ENCODE assay signal across 14 cellular contexts in the genomic region with DNA sequence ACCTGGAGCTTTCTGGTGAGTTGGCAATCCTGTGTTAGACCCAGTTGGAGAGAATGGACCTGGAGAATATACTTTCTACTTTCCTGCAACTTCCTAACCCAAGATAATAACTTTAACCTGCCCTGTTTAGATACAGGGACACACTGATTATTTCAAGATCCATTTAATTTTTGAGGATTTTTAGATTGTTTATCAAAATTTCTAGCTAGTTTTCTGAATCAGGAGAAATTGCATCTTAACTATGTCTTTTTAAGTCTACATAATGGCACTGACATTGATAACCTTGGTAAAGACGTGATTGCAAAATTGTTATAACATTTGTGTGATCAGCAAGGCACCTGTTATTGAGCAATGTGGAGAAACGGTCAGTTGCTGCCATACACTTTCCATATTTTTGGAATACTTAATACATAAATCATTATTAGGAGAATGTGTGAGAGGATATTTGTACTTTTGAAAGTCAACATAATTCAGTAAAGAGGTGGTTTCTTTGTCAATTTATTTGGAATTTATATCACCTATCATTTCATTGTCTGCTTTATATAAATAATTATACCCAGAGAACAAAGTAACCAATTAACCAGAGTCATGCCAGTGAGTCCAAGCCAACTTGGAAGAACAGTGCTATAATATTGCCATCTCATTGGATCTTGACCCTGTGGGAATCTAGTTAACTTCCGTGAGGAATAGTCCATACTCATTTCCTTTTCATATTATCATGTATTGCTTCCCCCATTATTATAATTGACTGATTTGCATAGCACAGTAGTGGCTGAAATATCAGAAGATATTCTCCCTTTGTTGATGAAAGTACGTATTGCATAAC. TPM values are rescaled to one million over a fixed set of nuclear protein-coding genes. Genes with fewer than 3 reads are reported as not detected.
DNase-seq lines count a peak whose midpoint lies in the region; ATAC-seq, FAIRE-seq and TF ChIP-seq lines count a peak whose summit lies in the region.
"Had no signal": no experiment of that assay in that cellular context is flagged by ENCODE, and none has a peak within 500 bp of the region (broad histone marks: within the 10 kb centered on the region; RNA-seq: fewer than 3 reads in every experiment).

No MANE protein-coding gene starts in this region.

- H3K27ac Mint-ChIP-seq in type B pancreatic cell, result peak overlapping the region; percentile 2
- H3K27ac Mint-ChIP-seq: activated naive CD8-positive, alpha-beta T cell treated with anti-CD3 and anti-CD28 coated beads, Interleukin-2, amount 50 U/mL, for 24 hours; H9 had no signal

- H3K27me3 Mint-ChIP-seq in type B pancreatic cell, result no peaks in the 10 kb centered on the region
- H3K27me3 Mint-ChIP-seq: activated naive CD8-positive, alpha-beta T cell treated with anti-CD3 and anti-CD28 coated beads, Interleukin-2, amount 50 U/mL, for 24 hours; CD8-positive, alpha-beta memory T cell; naive B cell had no signal

- H3K27me3 ChIP-seq in left ventricle myocardium inferior (ENCODE audit: low read depth) (no peaks in the 10 kb centered on the region), heart right ventricle (no peaks in the 10 kb centered on the region), HepG2 (ENCODE audit: control insufficient read depth in 1 of 2, insufficient read depth in 2 of 2, low read length in 2 of 2) (no peaks in the 10 kb centered on the region)
- H3K27me3 ChIP-seq: cardiac muscle cell had no signal

- BruUV-seq in HepG2 (replicated peaks; lab: Mats Ljungman, UMichigan), result no TSS peak

- no peaks in the 10 kb centered on the region for H3K9me3 Mint-ChIP-seq in type B pancreatic cell
- H3K9me3 Mint-ChIP-seq: activated naive CD8-positive, alpha-beta T cell treated with anti-CD3 and anti-CD28 coated beads, Interleukin-2, amount 50 U/mL, for 24 hours; CD8-positive, alpha-beta memory T cell; H9; naive B cell had no signal

- TF ChIP-seq EP300 in HepG2 (IDR thresholded peaks at IDR 0.05; ENCODE audit: low read depth in 2 of 2, low read length in 2 of 2) (no peak), HepG2 (CRISPR knock-in tag; IDR thresholded peaks at IDR 0.05; ENCODE audit: borderline replicate concordance) (no peak)

- TF ChIP-seq RAD21 in HepG2 (CRISPR knock-in tag; IDR thresholded peaks at IDR 0.05), result no peak

- TF ChIP-seq CTCF in left ventricle myocardium inferior (IDR thresholded peaks at IDR 0.05; ENCODE audit: borderline replicate concordance) (peak; percentile 1), heart right ventricle (IDR thresholded peaks at IDR 0.05) (peak in 1 of 9 donors; percentile 1), VCaP (conservative IDR thresholded peaks at IDR 0.05) (peak; percentile 66), HepG2 (CRISPR knock-in tag; IDR thresholded peaks at IDR 0.05) (no peak), type B pancreatic cell (conservative IDR thresholded peaks at IDR 0.05) (peak; percentile 47)

- FAIRE-seq in HepG2 (lab: Jason Lieb, UNC), result no peak

- H3K9ac ChIP-seq in HepG2 (ENCODE audit: insufficient read depth, low read depth, low read length), result no peak overlapping the region

- H3K9me3 ChIP-seq in left ventricle myocardium inferior (replicated peaks), result no peaks in the 10 kb centered on the region
- H3K9me3 ChIP-seq in heart right ventricle, result no peaks in the 10 kb centered on the region
- H3K9me3 ChIP-seq in HepG2 (ENCODE audit: low read length), result no peaks in the 10 kb centered on the region

- no peak for TF ChIP-seq POLR2A in HepG2 (IDR thresholded peaks at IDR 0.05; ENCODE audit: insufficient read depth in 1 of 2, low read depth in 2 of 2, low read length in 2 of 2)

- intact Hi-C loops in left ventricle myocardium inferior (cut with micrococcal nuclease), result no loop called here
- intact Hi-C loops in heart right ventricle (cut with DNase I), result loop anchor here in 9 of 10 donors (1.0 to 10.0 kb wide), 13 partner anchors 42 to 233 kb away; partner anchors contain the start of genes HCFC2 (in 3 of the 9), GLT8D2 (in 1 of the 9), HSP90B1 (in 1 of the 9) and TDG (in 1 of the 9)
- intact Hi-C loops in HepG2 (cut with micrococcal nuclease; ENCODE audit: unreplicated experiment), result loop anchor here (1.0 kb wide), 2 partner anchors 52 to 225 kb away; no protein-coding TSS in a partner anchor

- no peak overlapping the region for H3K27ac ChIP-seq in left ventricle myocardium inferior (replicated peaks)
- no peak overlapping the region for H3K27ac ChIP-seq in heart right ventricle
- H3K27ac ChIP-seq in VCaP, result no peak overlapping the region
- H3K27ac ChIP-seq in HepG2 (ENCODE audit: extremely low read length, insufficient read depth, low read length), result no peak overlapping the region
- H3K27ac ChIP-seq: cardiac muscle cell had no signal

- H3K36me3 ChIP-seq in left ventricle myocardium inferior (peaks cover 13% of the 10 kb centered on the region), heart right ventricle (peaks cover 0 to 48% (median 7%) of the 10 kb centered on the region in 9 donors), HepG2 (replicated peaks in 1 of 2; ENCODE audit: control insufficient read depth in 1 of 2, insufficient read depth in 2 of 2, low read length in 2 of 2) (no peaks in the 10 kb centered on the region)
- H3K36me3 ChIP-seq: cardiac muscle cell had no signal

- H4K20me1 ChIP-seq in HepG2 (ENCODE audit: insufficient read depth, low read length), result no peaks in the 10 kb centered on the region

- DNase-seq in left ventricle myocardium inferior (no peak), heart right ventricle (no peak), HepG2 (ENCODE audit: low spot score) (no peak), type B pancreatic cell (ENCODE audit: extremely low spot score, unreplicated experiment) (no peak)
- DNase-seq in activated CD4-positive, alpha-beta T cell treated with anti-CD3 and anti-CD28 coated beads, Interleukin-2, amount 50 U/mL, for 4 hours, result no peak
- DNase-seq in activated CD8-positive, alpha-beta memory T cell treated with anti-CD3 and anti-CD28 coated beads, Interleukin-2, amount 50 U/mL, for 48 hours, result no peak

- H3K4me3 ChIP-seq in left ventricle myocardium inferior (no peak overlapping the region), heart right ventricle (no peak overlapping the region), HepG2 (replicated peaks in 1 of 3; ENCODE audit: insufficient read depth in 1 of 3, low read depth in 2 of 3, low read length in 3 of 3) (no peak overlapping the region)
- H3K4me3 ChIP-seq: cardiac muscle cell, lung had no signal

- H3K4me2 ChIP-seq in HepG2 (ENCODE audit: low read depth, low read length), result no peak overlapping the region

- H3K36me3 Mint-ChIP-seq in type B pancreatic cell, result no peaks in the 10 kb centered on the region

- peaks cover 23% of the 10 kb centered on the region for H3K4me1 ChIP-seq in left ventricle myocardium inferior
- H3K4me1 ChIP-seq in heart right ventricle, result peaks cover 0 to 19% (median 10%) of the 10 kb centered on the region in 9 donors
- peaks cover 6% of the 10 kb centered on the region for H3K4me1 ChIP-seq in HepG2 (ENCODE audit: insufficient read depth, low read length)

- in situ Hi-C loops in HepG2 (cut with HindIII; ENCODE audit: extremely low pct_ligation_motif_present, low pct_unique_long_range_greater_than_20kb), result loop anchor here (5.0 kb wide), 2 partner anchors 52 to 227 kb away; no protein-coding TSS in a partner anchor

- H3K4me1 Mint-ChIP-seq in type B pancreatic cell (ENCODE audit: unreplicated experiment), result peaks cover 10% of the 10 kb centered on the region

- POLR2A ChIA-PET in HepG2 (lab: Yijun Ruan, JAX), result interaction anchor here (0.7 to 1.4 kb wide), 2 partner anchors 29 to 180 kb away, joined by 3 read pairs; partner anchors contain the start of genes HSP90B1 and NFYB

- H3K79me2 ChIP-seq in HepG2 (ENCODE audit: insufficient read depth, low read length), result no peaks in the 10 kb centered on the region

- CTCF ChIA-PET in HepG2 (lab: Yijun Ruan, JAX; ENCODE audit: low intra/inter-chr PET ratio, low total read pairs), result interaction anchor here (0.6 to 2.4 kb wide), 4 partner anchors 50 to 231 kb away, joined by 3 to 37 read pairs (median 4); no protein-coding TSS in a partner anchor

- H3K4me3 Mint-ChIP-seq in type B pancreatic cell, result no peak overlapping the region
- H3K4me3 Mint-ChIP-seq: activated naive CD8-positive, alpha-beta T cell treated with anti-CD3 and anti-CD28 coated beads, Interleukin-2, amount 50 U/mL, for 24 hours; H9 had no signal

- 74 to 89% methylated on average over 4 of the region's 4 CpGs for WGBS in heart right ventricle, 2 donors
- 87% methylated on average over 4 of the region's 4 CpGs for WGBS in HepG2 (ENCODE audit: low lambda C conversion rate)

- ATAC-seq in heart right ventricle (no peak), HepG2 (no peak), HG03442 (IDR thresholded peaks at IDR 0.05; ENCODE audit: unreplicated experiment) (no peak)

- no peak overlapping the region for H2AFZ ChIP-seq in HepG2 (ENCODE audit: low read length)

RNA-seq across cellular contexts. Expression of gene NFYB, which starts 28.4 kb away (rescaled TPM):
- total RNA-seq in left ventricle myocardium inferior (34.5 TPM), heart right ventricle (10 to 100 TPM; 16.1 to 53.9 (median 23.6) TPM), HepG2 (2016; rRNA removed; fragmentation: Illumina TruSeq; extraction: Trizol) (36.6 and 48.7 TPM in 2 replicates), type B pancreatic cell (ENCODE audit: low replicate concordance) (23.0 and 36.4 TPM in 2 replicates)
- polyA plus RNA-seq in heart right ventricle (10 to 100 TPM; 24.4 to 34.1 TPM), HepG2 (2011; rRNA removed) (14.8 and 18.7 TPM in 2 replicates)
- 10.0 and 13.7 TPM in 2 replicates for total RNA-seq in HepG2 (2016; cell fraction: cytosol; rRNA removed; fragmentation: Illumina TruSeq; extraction: Trizol; ENCODE audit: low read depth)
- total RNA-seq in HepG2 (2016; cell fraction: insoluble cytoplasmic fraction; rRNA removed; fragmentation: Illumina TruSeq; extraction: Trizol), result 34.1 and 41.3 TPM in 2 replicates
- 21.8 and 31.3 TPM in 2 replicates for total RNA-seq in HepG2 (2016; cell fraction: membrane; rRNA removed; fragmentation: Illumina TruSeq; extraction: Trizol)
- 20.5 and 30.8 TPM in 2 replicates for total RNA-seq in HepG2 (2016; cell fraction: nucleus; rRNA removed; fragmentation: Illumina TruSeq; extraction: Trizol)
- polyA plus RNA-seq in HepG2 (2011; cell fraction: cytosol; rRNA removed), result 9.0 and 11.9 TPM in 2 replicates
- 6.8 and 7.0 TPM in 2 replicates for polyA plus RNA-seq in HepG2 (2011; cell fraction: nucleus; rRNA removed)
- 18.9 and 27.0 TPM in 2 replicates for polyA plus RNA-seq in HepG2 (2012)
- polyA plus RNA-seq in HepG2 (2016; cell fraction: cytosol; fragmentation: Illumina TruSeq; extraction: Trizol; ENCODE audit: low read depth), result 11.4 and 14.2 TPM in 2 replicates
- polyA plus RNA-seq in HepG2 (2016; cell fraction: insoluble cytoplasmic fraction; fragmentation: Illumina TruSeq; extraction: Trizol; ENCODE audit: low read depth), result 40.7 and 42.4 TPM in 2 replicates
- polyA plus RNA-seq in HepG2 (2016; cell fraction: membrane; fragmentation: Illumina TruSeq; extraction: Trizol; ENCODE audit: low read depth), result 19.1 and 20.4 TPM in 2 replicates
- polyA plus RNA-seq in HepG2 (2016; cell fraction: nucleus; fragmentation: Illumina TruSeq; extraction: Trizol; ENCODE audit: insufficient read depth, low read depth), result 41.5 and 42.3 TPM in 2 replicates
- polyA minus RNA-seq in HepG2 (2011; rRNA and poly(A)+ RNA removed; ENCODE audit: low replicate concordance), result 3.3 and 6.3 TPM in 2 replicates
- 7.6 and 8.4 TPM in 2 replicates for polyA minus RNA-seq in HepG2 (2011; cell fraction: cytosol; rRNA and poly(A)+ RNA removed)
- 12.0 and 13.3 TPM in 2 replicates for polyA minus RNA-seq in HepG2 (2011; cell fraction: nucleus; rRNA and poly(A)+ RNA removed)

RNA-seq across cellular contexts. Expression of gene HCFC2, which starts 45.3 kb away (rescaled TPM):
- 9.2 TPM for total RNA-seq in left ventricle myocardium inferior
- 10 to 100 TPM in 9 of 10 donors, 1 to 10 TPM in 1; 8.6 to 13.6 (median 11.3) TPM for total RNA-seq in heart right ventricle
- polyA plus RNA-seq in heart right ventricle, result 10 to 100 TPM in 1 of 2 donors, 1 to 10 TPM in 1; 5.1 to 10.2 TPM
- total RNA-seq in HepG2 (2016; rRNA removed; fragmentation: Illumina TruSeq; extraction: Trizol), result 4.9 and 5.6 TPM in 2 replicates
- total RNA-seq in HepG2 (2016; cell fraction: cytosol; rRNA removed; fragmentation: Illumina TruSeq; extraction: Trizol; ENCODE audit: low read depth), result 0.62 and 1.8 TPM in 2 replicates
- total RNA-seq in HepG2 (2016; cell fraction: insoluble cytoplasmic fraction; rRNA removed; fragmentation: Illumina TruSeq; extraction: Trizol), result 3.7 and 5.8 TPM in 2 replicates
- total RNA-seq in HepG2 (2016; cell fraction: membrane; rRNA removed; fragmentation: Illumina TruSeq; extraction: Trizol), result 1.8 and 3.4 TPM in 2 replicates
- 6.0 and 8.5 TPM in 2 replicates for total RNA-seq in HepG2 (2016; cell fraction: nucleus; rRNA removed; fragmentation: Illumina TruSeq; extraction: Trizol)
- polyA plus RNA-seq in HepG2 (2011; rRNA removed), result 3.4 and 3.7 TPM in 2 replicates
- polyA plus RNA-seq in HepG2 (2011; cell fraction: cytosol; rRNA removed), result 1.1 and 1.8 TPM in 2 replicates
- 3.0 and 5.5 TPM in 2 replicates for polyA plus RNA-seq in HepG2 (2011; cell fraction: nucleus; rRNA removed)
- 3.3 and 3.4 TPM in 2 replicates for polyA plus RNA-seq in HepG2 (2012)
- polyA plus RNA-seq in HepG2 (2016; cell fraction: cytosol; fragmentation: Illumina TruSeq; extraction: Trizol; ENCODE audit: low read depth), result 0.31 and 0.52 TPM in 2 replicates
- polyA plus RNA-seq in HepG2 (2016; cell fraction: insoluble cytoplasmic fraction; fragmentation: Illumina TruSeq; extraction: Trizol; ENCODE audit: low read depth), result 3.2 and 3.3 TPM in 2 replicates
- polyA plus RNA-seq in HepG2 (2016; cell fraction: membrane; fragmentation: Illumina TruSeq; extraction: Trizol; ENCODE audit: low read depth), result 0.58 and 1.0 TPM in 2 replicates
- polyA plus RNA-seq in HepG2 (2016; cell fraction: nucleus; fragmentation: Illumina TruSeq; extraction: Trizol; ENCODE audit: insufficient read depth, low read depth), result 4.3 and 6.9 TPM in 2 replicates
- 1.3 and 2.6 TPM in 2 replicates for polyA minus RNA-seq in HepG2 (2011; rRNA and poly(A)+ RNA removed; ENCODE audit: low replicate concordance)
- polyA minus RNA-seq in HepG2 (2011; cell fraction: cytosol; rRNA and poly(A)+ RNA removed), result 1.9 and 3.2 TPM in 2 replicates
- polyA minus RNA-seq in HepG2 (2011; cell fraction: nucleus; rRNA and poly(A)+ RNA removed), result 10.3 and 13.7 TPM in 2 replicates
- 8.5 and 11.2 TPM in 2 replicates for total RNA-seq in type B pancreatic cell (ENCODE audit: low replicate concordance)

RNA-seq across cellular contexts. Expression of gene GLT8D2, which starts 59.7 kb away (rescaled TPM):
- total RNA-seq in left ventricle myocardium inferior (11.7 TPM), heart right ventricle (10 to 100 TPM in 2 of 10 donors, 1 to 10 TPM in 8; 3.5 to 16.0 (median 7.8) TPM), HepG2 (2016; rRNA removed; fragmentation: Illumina TruSeq; extraction: Trizol) (not detected in 2 replicates), type B pancreatic cell (ENCODE audit: low replicate concordance) (0.59 and 19.8 TPM in 2 replicates)
- polyA plus RNA-seq in heart right ventricle (10 to 100 TPM in 1 of 2 donors, 1 to 10 TPM in 1; 3.8 to 10.2 TPM), HepG2 (2011; rRNA removed) (not detected in 2 replicates)
- total RNA-seq in HepG2 (2016; cell fraction: cytosol; rRNA removed; fragmentation: Illumina TruSeq; extraction: Trizol; ENCODE audit: low read depth), result not detected in 2 replicates
- total RNA-seq in HepG2 (2016; cell fraction: insoluble cytoplasmic fraction; rRNA removed; fragmentation: Illumina TruSeq; extraction: Trizol), result not detected in 2 replicates
- not detected in 2 replicates for total RNA-seq in HepG2 (2016; cell fraction: membrane; rRNA removed; fragmentation: Illumina TruSeq; extraction: Trizol)
- not detected in 2 replicates for total RNA-seq in HepG2 (2016; cell fraction: nucleus; rRNA removed; fragmentation: Illumina TruSeq; extraction: Trizol)
- not detected in 2 replicates for polyA plus RNA-seq in HepG2 (2011; cell fraction: cytosol; rRNA removed)
- polyA plus RNA-seq in HepG2 (2011; cell fraction: nucleus; rRNA removed), result not detected in 2 replicates
- polyA plus RNA-seq in HepG2 (2012), result not detected in 2 replicates
- not detected in 2 replicates for polyA plus RNA-seq in HepG2 (2016; cell fraction: cytosol; fragmentation: Illumina TruSeq; extraction: Trizol; ENCODE audit: low read depth)
- not detected in 2 replicates for polyA plus RNA-seq in HepG2 (2016; cell fraction: insoluble cytoplasmic fraction; fragmentation: Illumina TruSeq; extraction: Trizol; ENCODE audit: low read depth)
- not detected in 2 replicates for polyA plus RNA-seq in HepG2 (2016; cell fraction: membrane; fragmentation: Illumina TruSeq; extraction: Trizol; ENCODE audit: low read depth)
- polyA plus RNA-seq in HepG2 (2016; cell fraction: nucleus; fragmentation: Illumina TruSeq; extraction: Trizol; ENCODE audit: insufficient read depth, low read depth), result not detected in 2 replicates
- 3.9 TPM in 1 of 2 replicates, not detected in the other for polyA minus RNA-seq in HepG2 (2011; rRNA and poly(A)+ RNA removed; ENCODE audit: low replicate concordance)
- not detected in 2 replicates for polyA minus RNA-seq in HepG2 (2011; cell fraction: cytosol; rRNA and poly(A)+ RNA removed)
- polyA minus RNA-seq in HepG2 (2011; cell fraction: nucleus; rRNA and poly(A)+ RNA removed), result not detected in 2 replicates
- polyA plus RNA-seq: CD8-positive, alpha-beta memory T cell had no signal
